13 cellular contexts compared by ENCODE assay signal in the genomic region with DNA sequence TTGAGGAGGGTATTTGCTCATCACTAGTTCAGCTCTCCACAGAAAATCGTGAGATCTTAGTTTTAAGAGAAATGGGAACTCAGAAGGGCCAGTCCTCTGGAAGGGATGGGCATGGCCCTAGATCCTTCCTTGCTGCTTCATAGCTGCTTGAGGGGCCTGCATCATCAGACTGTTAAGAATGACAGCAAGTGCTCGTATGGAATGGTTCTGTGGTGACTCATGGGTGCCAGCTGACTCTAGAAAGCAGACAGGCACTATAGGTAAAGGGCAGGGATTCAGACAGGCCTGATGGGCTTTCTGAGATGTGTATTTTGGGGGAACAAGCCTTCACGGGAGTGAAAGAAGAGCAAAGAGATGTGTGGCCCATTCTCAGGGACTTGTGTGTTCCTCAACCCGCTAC.
A peak's percentile ranks its signal among the peaks of the same experiment; 100 is the strongest.
DNase-seq lines count a peak whose midpoint lies in the region; ATAC-seq lines count a peak whose summit lies in the region.
"Had no signal": no experiment of that assay in that cellular context is flagged by ENCODE, and none has a peak within 500 bp of the region (broad histone marks: within the 10 kb centered on the region; RNA-seq: fewer than 3 reads in every experiment).

No MANE protein-coding gene starts in this region.

- no peak overlapping the region for H3K18ac ChIP-seq in mesendoderm (ENCODE audit: low read length)

- H3K9ac ChIP-seq in GM23248: no peak overlapping the region
- no peak overlapping the region for H3K9ac ChIP-seq in mesendoderm (ENCODE audit: low read length)

- H3K79me2 ChIP-seq in GM23248 (ENCODE audit: insufficient read depth): no peaks in the 10 kb centered on the region
- no peaks in the 10 kb centered on the region for H3K79me2 ChIP-seq in mesendoderm (ENCODE audit: control insufficient read depth, insufficient read depth, low read length)

- no peak overlapping the region for H3K23ac ChIP-seq in mesendoderm (ENCODE audit: low read length)

- no peaks in the 10 kb centered on the region for H3F3A ChIP-seq in GM23248 (ENCODE audit: insufficient read depth)

- 51% methylated on average over 4 of the region's 4 CpGs for WGBS in GM23248 (ENCODE audit: low coverage in 1 of 2, low lambda C conversion rate in 2 of 2, missing lambda C conversion rate in 2 of 2), 2 experiments
- no CpG with 5 or more reads among the region's 4 CpGs for WGBS in mesendoderm (ENCODE audit: extremely low coverage, insufficient coverage, low lambda C conversion rate)

- H4K5ac ChIP-seq in mesendoderm (ENCODE audit: low read length): no peak overlapping the region

- no peak overlapping the region for H2BK120ac ChIP-seq in mesendoderm (ENCODE audit: low read depth, low read length)

- H3K79me1 ChIP-seq in mesendoderm (ENCODE audit: low read length): no peaks in the 10 kb centered on the region

- H4K8ac ChIP-seq in mesendoderm (ENCODE audit: low read depth, low read length): no peak overlapping the region

- H3K9me3 ChIP-seq in GM23248 (ENCODE audit: low read depth) (no peaks in the 10 kb centered on the region), MG63 (no peaks in the 10 kb centered on the region)

- H2AK5ac ChIP-seq in mesendoderm (ENCODE audit: low read length): no peak overlapping the region

- H3K56ac ChIP-seq in mesendoderm (ENCODE audit: low read length): no peak overlapping the region

- no peak for ATAC-seq in GM21619 (IDR thresholded peaks at IDR 0.05; ENCODE audit: unreplicated experiment)

- no peaks in the 10 kb centered on the region for H3K27me3 ChIP-seq in GM23248 (replicated peaks; ENCODE audit: insufficient read depth)
- no peaks in the 10 kb centered on the region for H3K27me3 ChIP-seq in MG63
- no peaks in the 10 kb centered on the region for H3K27me3 ChIP-seq in mesendoderm (ENCODE audit: insufficient read depth, low read length, poor library complexity)

- H3K4me3 ChIP-seq in GM23248 (no peak overlapping the region), MG63 (no peak overlapping the region), mesendoderm (ENCODE audit: low read length) (no peak overlapping the region)

- H3K4me2 ChIP-seq in GM23248 (ENCODE audit: unreplicated experiment) (no peak overlapping the region), mesendoderm (ENCODE audit: low read length) (no peak overlapping the region)

- no peak overlapping the region for H3K4ac ChIP-seq in mesendoderm (ENCODE audit: low read depth, low read length)

- no peaks in the 10 kb centered on the region for H3K4me1 ChIP-seq in GM23248 (ENCODE audit: insufficient read depth)
- no peaks in the 10 kb centered on the region for H3K4me1 ChIP-seq in mesendoderm (ENCODE audit: control insufficient read depth, low read depth, low read length)

- H3K27ac ChIP-seq in GM23248: no peak overlapping the region
- H3K27ac ChIP-seq in mesendoderm (ENCODE audit: low read depth, low read length): no peak overlapping the region
- H3K27ac ChIP-seq: HL-60 had no signal

- DNase-seq in GM23248: peak; percentile 7
- peak; percentile 4 for DNase-seq in MG63
- DNase-seq in astrocyte of the hippocampus (ENCODE audit: low read depth, low spot score): peak; percentile 52
- peak; percentile 84 for DNase-seq in mesendoderm
- DNase-seq in NCI-H1417 (lab: John Stamatoyannopoulos, UW): no peak
- no peak for DNase-seq in SHP77 treated with DMSO at 0.1 percent for 48 hours (lab: John Stamatoyannopoulos, UW)
- DNase-seq in activated naive CD4-positive, alpha-beta T cell treated with Interleukin-2 at 50 U/mL for 16 hours: no peak
- DNase-seq: activated CD4-positive, alpha-beta T cell treated with anti-CD3 and anti-CD28 coated beads for 48 hours; DMS153; NCI-H1930; NCI-H526 had no signal

- H3K9me2 ChIP-seq in GM23248 (ENCODE audit: insufficient read depth): no peaks in the 10 kb centered on the region

- H3K36me3 ChIP-seq in GM23248 (ENCODE audit: low read depth) (no peaks in the 10 kb centered on the region), MG63 (no peaks in the 10 kb centered on the region), mesendoderm (ENCODE audit: control insufficient read depth, insufficient read depth, low read length) (no peaks in the 10 kb centered on the region)

- H4K20me1 ChIP-seq in GM23248 (ENCODE audit: insufficient read depth): no peaks in the 10 kb centered on the region

- H2BK5ac ChIP-seq in mesendoderm (ENCODE audit: low read length): no peak overlapping the region

- in situ Hi-C loops in GM23248 (cut with MboI): no loop called here

- H2AFZ ChIP-seq in GM23248: no peak overlapping the region

- no peak overlapping the region for H2BK15ac ChIP-seq in mesendoderm (replicated peaks; ENCODE audit: low read depth)

Comparison
In these comparisons a context has a peak if more than half of its experiments do, and no peak if none do; other contexts are left out.
1. DNase-seq: peak in GM23248 (single experiment), MG63 (single experiment), astrocyte of the hippocampus (single experiment) and mesendoderm (single experiment); none in NCI-H1417 (0 of 3), SHP77 treated with DMSO at 0.1 percent for 48 hours (single experiment) and activated naive CD4-positive, alpha-beta T cell treated with Interleukin-2 at 50 U/mL for 16 hours (single experiment).